In genomic region chr12:81517296-81517695, GRCh38 we compare ENCODE assay signal across 18 cellular contexts.
"Had no signal": no experiment of that assay in that cellular context is flagged by ENCODE, and none has a peak within 500 bp of the region (broad histone marks: within the 10 kb centered on the region; RNA-seq: fewer than 3 reads in every experiment).

No MANE protein-coding gene starts in this region.

- H3K9me3 ChIP-seq: gastrocnemius medialis, sigmoid colon, testis, transverse colon had no signal

- DNase-seq: effector memory CD8-positive, alpha-beta T cell; gastrocnemius medialis; islet precursor cell; mammary epithelial cell; naive thymus-derived CD4-positive, alpha-beta T cell; nephron progenitor cell; sigmoid colon; stimulated activated CD4-positive, alpha-beta T cell treated with anti-CD3 and anti-CD28 coated beads, Interleukin-2, amount 100 ng/mL, for 24 hours; stimulated activated CD4-positive, alpha-beta T cell treated with anti-CD3 and anti-CD28 coated beads, Interleukin-4, amount 100 ng/mL, for 4 hours; stimulated activated naive B cell treated with anti-CD40 and anti-IgM and Interleukin-4, amounts not matched to agents 10 μg/mL and 1 μg/mL and 100 μg/mL, for 72 hours; stimulated activated naive CD8-positive, alpha-beta T cell treated with anti-CD3 and anti-CD28 coated beads, Interleukin-15, amount 100 ng/mL, for 72 hours; testis; transverse colon had no signal

- FAIRE-seq: colon had no signal

- H3K27me3 ChIP-seq: esophagus muscularis mucosa, gastrocnemius medialis, sigmoid colon, testis, transverse colon had no signal

- H3K36me3 ChIP-seq: esophagus muscularis mucosa, gastrocnemius medialis, sigmoid colon, transverse colon had no signal

- H3K4me1 ChIP-seq: esophagus muscularis mucosa, gastrocnemius medialis, testis, transverse colon had no signal

- ATAC-seq: effector memory CD8-positive, alpha-beta T cell; gastrocnemius medialis; left lobe of liver; naive thymus-derived CD4-positive, alpha-beta T cell; stimulated activated naive B cell treated with anti-CD40 and anti-IgM and Interleukin-4, amounts not matched to agents 10 μg/mL and 1 μg/mL and 100 μg/mL, for 72 hours; stimulated activated naive CD8-positive, alpha-beta T cell treated with anti-CD3 and anti-CD28 coated beads, Interleukin-15, amount 100 ng/mL, for 72 hours had no signal

- H3K27ac ChIP-seq: epithelial cell of prostate, esophagus muscularis mucosa, gastrocnemius medialis, sigmoid colon, skin epidermis, testis, transverse colon had no signal

- H3K4me3 ChIP-seq: esophagus muscularis mucosa, gastrocnemius medialis, sigmoid colon, skin epidermis, testis, transverse colon had no signal
